In the genomic region with DNA sequence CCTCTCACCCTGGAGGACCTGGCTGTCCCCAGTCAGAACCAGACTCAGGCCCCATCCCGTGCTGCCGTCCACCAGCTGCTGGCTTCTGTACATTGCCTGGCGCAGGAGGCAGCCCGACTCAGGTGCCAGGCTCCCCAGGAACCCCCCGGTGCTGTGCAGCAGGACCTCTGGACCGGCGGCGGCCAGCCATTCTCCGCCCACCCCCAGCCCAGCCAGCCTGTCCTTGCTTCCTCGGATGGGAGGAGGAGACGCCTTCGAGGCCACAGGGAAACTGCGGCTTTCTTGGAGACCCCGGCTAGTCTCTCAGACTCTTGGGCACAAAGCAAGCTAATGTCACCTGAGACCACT, we compare ENCODE assay signal across 10 cellular contexts. TPM values are rescaled to one million over a fixed set of nuclear protein-coding genes. Genes with fewer than 3 reads are reported as not detected.
"Had no signal": no experiment of that assay in that cellular context is flagged by ENCODE, and none has a peak within 500 bp of the region (broad histone marks: within the 10 kb centered on the region; RNA-seq: fewer than 3 reads in every experiment).

No MANE protein-coding gene starts in this region.

- H3K36me3 ChIP-seq: HAP-1 had no signal

- ATAC-seq: HCT116 had no signal

- H3K4me3 ChIP-seq: GM23248, HAP-1 had no signal

- H2AFZ ChIP-seq: GM23248 had no signal

- H3K9me3 ChIP-seq: HAP-1 had no signal

- H3K9ac ChIP-seq: GM23248 had no signal

- H3K27ac ChIP-seq: GM23248, HL-60 had no signal

- DNase-seq: GM23248, GOT3, HFFc6 had no signal

- FAIRE-seq: HepG2 had no signal

RNA-seq across cellular contexts. Expression of gene C1orf167, which starts 4.4 kb away (rescaled TPM):
- total RNA-seq: GM23248, H4, HepG2, HT1080 had no signal
- polyA plus RNA-seq: HepG2, IgD-negative memory B cell had no signal
